In genomic region chr22:35830305-35830704, GRCh38 we compare ENCODE assay signal across 30 cellular contexts.
"Had no signal": no experiment of that assay in that cellular context is flagged by ENCODE, and none has a peak within 500 bp of the region (broad histone marks: within the 10 kb centered on the region; RNA-seq: fewer than 3 reads in every experiment).

No MANE protein-coding gene starts in this region.

- H3K27me3 Mint-ChIP-seq: brain had no signal

- H3K36me3 Mint-ChIP-seq: activated naive CD4-positive, alpha-beta T cell treated with anti-CD3 and anti-CD28 coated beads, Interleukin-2, amount 50 U/mL, for 72 hours; WTC11 had no signal

- DNase-seq: activated CD4-positive, alpha-beta T cell treated with anti-CD3 and anti-CD28 coated beads for 36 hours; activated CD4-positive, alpha-beta T cell treated with anti-CD3 and anti-CD28 coated beads, Interleukin-2, amount 10 ng/mL, durations not matched to agents 7 days and 5 days; activated CD4-positive, alpha-beta T cell treated with anti-CD3 and anti-CD28 coated beads, Interleukin-2, amount 50 U/mL, for 48 hours; activated CD8-positive, alpha-beta T cell treated with anti-CD3 and anti-CD28 coated beads, Interleukin-2, amount 10 ng/mL, durations not matched to agents 7 days and 5 days; activated gamma-delta T cell treated with Interleukin-2 at 50 U/mL for 16 hours; activated naive CD4-positive, alpha-beta T cell treated with anti-CD3 and anti-CD28 coated beads for 36 hours; activated T-cell treated with anti-CD3 and anti-CD28 coated beads, Interleukin-2, amount 50 U/mL, for 24 hours; adrenal gland; central memory CD4-positive, alpha-beta T cell; Kasumi-1; KG1; MG63; NCI-H1048; NCI-H1105 treated with DMSO at 0.1 percent for 48 hours; NCI-H1436 treated with DMSO at 0.1 percent for 48 hours; NCI-H1694 treated with DMSO at 0.1 percent for 48 hours; NCI-H2029; NCI-H510A; NCI-H526; NCI-H748 treated with DMSO at 0.1 percent for 48 hours; NK-92 treated with Interleukin-12 subunit alpha and Interleukin-12 subunit beta, amount 100 ng/mL, for 24 hours; OCI-M1; Right ventricle myocardium superior; SJCRH30 had no signal

- H3K4me1 ChIP-seq: SJCRH30 had no signal

- H3K27ac Mint-ChIP-seq: activated CD4-positive, alpha-beta T cell treated with anti-CD3 and anti-CD28 coated beads for 36 hours; activated CD4-positive, alpha-beta T cell treated with anti-CD3 and anti-CD28 coated beads, Interleukin-2, amount 10 ng/mL, durations not matched to agents 7 days and 5 days; activated CD8-positive, alpha-beta T cell treated with anti-CD3 and anti-CD28 coated beads, Interleukin-2, amount 10 ng/mL, durations not matched to agents 7 days and 5 days; activated naive CD4-positive, alpha-beta T cell treated with anti-CD3 and anti-CD28 coated beads for 36 hours; activated naive CD4-positive, alpha-beta T cell treated with anti-CD3 and anti-CD28 coated beads, Interleukin-2, amount 50 U/mL, for 72 hours; activated T-cell treated with anti-CD3 and anti-CD28 coated beads, Interleukin-2, amount 50 U/mL, for 24 hours; activated T-helper 2 cell treated with anti-CD3 and anti-CD28 coated beads, Interferon-gamma antibody, Interleukin-2, Interleukin-4, amounts not matched to agents 10 μg/mL and 5 μg/mL and 100 μg/mL, durations not matched to agents 14 hours and 24 hours and 36 hours; WTC11 had no signal

- H3K9me3 ChIP-seq: adrenal gland, MG63, SJCRH30 had no signal

- H3K4me3 Mint-ChIP-seq: activated CD4-positive, alpha-beta T cell treated with anti-CD3 and anti-CD28 coated beads for 36 hours; activated CD4-positive, alpha-beta T cell treated with anti-CD3 and anti-CD28 coated beads, Interleukin-2, amount 10 ng/mL, durations not matched to agents 7 days and 5 days; activated CD8-positive, alpha-beta T cell treated with anti-CD3 and anti-CD28 coated beads, Interleukin-2, amount 10 ng/mL, durations not matched to agents 7 days and 5 days; activated naive CD4-positive, alpha-beta T cell treated with anti-CD3 and anti-CD28 coated beads for 36 hours; activated T-cell treated with anti-CD3 and anti-CD28 coated beads, Interleukin-2, amount 50 U/mL, for 24 hours; brain; WTC11 had no signal

- H3K27ac ChIP-seq: adrenal gland, SJCRH30, SK-N-MC had no signal

- H3K36me3 ChIP-seq: adrenal gland had no signal

- H3K4me3 ChIP-seq: adrenal gland, MG63, SJCRH30, SK-N-MC had no signal

- ATAC-seq: activated CD4-positive, alpha-beta T cell treated with anti-CD3 and anti-CD28 coated beads for 36 hours; activated CD4-positive, CD25-positive, alpha-beta regulatory T cell treated with anti-CD3 and anti-CD28 coated beads, Interleukin-2, amount 50 U/mL, for 24 hours; activated CD8-positive, alpha-beta T cell treated with anti-CD3 and anti-CD28 coated beads, Interleukin-2, amount 10 ng/mL, durations not matched to agents 7 days and 5 days; activated naive CD4-positive, alpha-beta T cell treated with anti-CD3 and anti-CD28 coated beads, Interleukin-2, amount 50 U/mL, for 72 hours; WTC11 had no signal

- H3K27me3 ChIP-seq: adrenal gland, MG63, SJCRH30 had no signal

- H3K9me3 Mint-ChIP-seq: activated CD4-positive, alpha-beta T cell treated with anti-CD3 and anti-CD28 coated beads, Interleukin-2, amount 10 ng/mL, durations not matched to agents 7 days and 5 days; activated naive CD4-positive, alpha-beta T cell treated with anti-CD3 and anti-CD28 coated beads for 36 hours; activated naive CD4-positive, alpha-beta T cell treated with anti-CD3 and anti-CD28 coated beads, Interleukin-2, amount 50 U/mL, for 72 hours; activated T-cell treated with anti-CD3 and anti-CD28 coated beads, Interleukin-2, amount 50 U/mL, for 24 hours; activated T-helper 2 cell treated with anti-CD3 and anti-CD28 coated beads, Interferon-gamma antibody, Interleukin-2, Interleukin-4, amounts not matched to agents 10 μg/mL and 5 μg/mL and 100 μg/mL, durations not matched to agents 14 hours and 24 hours and 36 hours; WTC11 had no signal
